11 cellular contexts compared by ENCODE assay signal in the genomic region with DNA sequence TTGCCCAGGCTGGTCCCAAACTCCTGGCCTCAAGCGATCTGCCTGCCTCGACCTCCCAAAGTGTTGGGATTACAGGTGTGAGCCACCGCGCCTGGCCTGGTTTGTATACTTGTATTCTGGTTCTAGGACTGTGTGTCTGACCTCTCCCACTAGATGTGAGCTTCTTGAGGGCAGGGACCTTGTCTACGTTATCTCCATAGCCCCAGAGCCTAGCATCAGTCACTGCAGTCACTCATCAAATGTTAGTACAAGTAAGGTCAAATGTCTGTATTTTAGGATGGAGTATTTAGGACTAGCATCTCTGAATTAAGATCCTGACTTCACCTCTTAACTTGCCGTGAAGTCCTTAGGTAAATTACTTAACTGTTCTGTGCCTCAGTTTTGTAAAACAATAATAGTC. TPM values are rescaled to one million over a fixed set of nuclear protein-coding genes. Genes with fewer than 3 reads are reported as not detected.
DNase-seq lines count a peak whose midpoint lies in the region; ATAC-seq and TF ChIP-seq lines count a peak whose summit lies in the region.
"Had no signal": no experiment of that assay in that cellular context is flagged by ENCODE, and none has a peak within 500 bp of the region (broad histone marks: within the 10 kb centered on the region; RNA-seq: fewer than 3 reads in every experiment).

No MANE protein-coding gene starts in this region.

- H3K27me3 Mint-ChIP-seq in CD4-positive, CD25-positive, alpha-beta regulatory T cell = peaks cover 4% of the 10 kb centered on the region
- H3K27me3 Mint-ChIP-seq in activated naive CD8-positive, alpha-beta T cell = no peaks in the 10 kb centered on the region
- peaks cover 35% of the 10 kb centered on the region for H3K27me3 Mint-ChIP-seq in nephron progenitor cell (ENCODE audit: low read depth, poor library complexity)

- H3K9ac ChIP-seq in MM.1S (ENCODE audit: low read length) = no peak overlapping the region

- peak overlapping the region; percentile 73 for H3K4me3 ChIP-seq in CD4-positive, CD25-positive, alpha-beta regulatory T cell (ENCODE audit: low read depth, low read length)
- peak overlapping the region; percentile 72; the same call in 1 of the 2 replicates for H3K4me3 ChIP-seq in GM08714 (ENCODE audit: low read length)
- no peak overlapping the region for H3K4me3 ChIP-seq in MM.1S (ENCODE audit: low read length)

- H3F3A ChIP-seq in MM.1S (ENCODE audit: insufficient read depth, low read length) = no peaks in the 10 kb centered on the region

- no peak for TF ChIP-seq CTCF in nephron progenitor cell (IDR thresholded peaks at IDR 0.05)
- TF ChIP-seq CTCF in MM.1S (IDR thresholded peaks at IDR 0.05; ENCODE audit: low read length) = no peak

- H3K9me2 ChIP-seq in MM.1S (replicated peaks; ENCODE audit: insufficient read depth, low read length) = no peaks in the 10 kb centered on the region

- no peaks in the 10 kb centered on the region for H4K20me1 ChIP-seq in MM.1S (ENCODE audit: insufficient read depth, low read length)

- no peaks in the 10 kb centered on the region for H3K27me3 ChIP-seq in CD4-positive, CD25-positive, alpha-beta regulatory T cell (ENCODE audit: control insufficient read depth, insufficient read depth, low read length)
- H3K27me3 ChIP-seq in MM.1S (replicated peaks; ENCODE audit: insufficient read depth, low read length) = no peaks in the 10 kb centered on the region
- H3K27me3 ChIP-seq: brain microvascular endothelial cell had no signal

- peaks cover 49% of the 10 kb centered on the region for H3K4me1 ChIP-seq in CD4-positive, CD25-positive, alpha-beta regulatory T cell (ENCODE audit: control insufficient read depth, insufficient read depth, low read length, poor library complexity, severe bottlenecking)
- H3K4me1 ChIP-seq in MM.1S (ENCODE audit: low read length) = no peaks in the 10 kb centered on the region

- peaks cover 3% of the 10 kb centered on the region; the same call in 1 of the 2 replicates for H3K79me2 ChIP-seq in MM.1S (ENCODE audit: low read length)

- no peak overlapping the region for H2AFZ ChIP-seq in MM.1S (ENCODE audit: low read length)

- ATAC-seq in CD4-positive, CD25-positive, alpha-beta regulatory T cell (ENCODE audit: low read depth in 2 of 2) = no peak
- ATAC-seq in HG02973 (IDR thresholded peaks at IDR 0.05; ENCODE audit: unreplicated experiment) = no peak

- H3K9me3 Mint-ChIP-seq in CD4-positive, CD25-positive, alpha-beta regulatory T cell = no peaks in the 10 kb centered on the region
- no peaks in the 10 kb centered on the region for H3K9me3 Mint-ChIP-seq in activated naive CD8-positive, alpha-beta T cell (ENCODE audit: low read depth)
- H3K9me3 Mint-ChIP-seq in nephron progenitor cell = no peaks in the 10 kb centered on the region

- peak overlapping the region; percentile 83 to 94 (median 89) for H3K4me3 Mint-ChIP-seq in CD4-positive, CD25-positive, alpha-beta regulatory T cell
- H3K4me3 Mint-ChIP-seq in activated naive CD8-positive, alpha-beta T cell = peak overlapping the region; percentile 98
- no peak overlapping the region for H3K4me3 Mint-ChIP-seq in nephron progenitor cell

- H3K4me1 Mint-ChIP-seq in CD4-positive, CD25-positive, alpha-beta regulatory T cell = peaks cover 12 to 62% (median 34%) of the 10 kb centered on the region in 4 donors
- H3K4me1 Mint-ChIP-seq in activated naive CD8-positive, alpha-beta T cell (ENCODE audit: low read depth) = peaks cover 37% of the 10 kb centered on the region
- peaks cover 33% of the 10 kb centered on the region for H3K4me1 Mint-ChIP-seq in nephron progenitor cell

- no peak for DNase-seq in CD4-positive, CD25-positive, alpha-beta regulatory T cell
- DNase-seq in nephron progenitor cell (no peak), NCI-H446 treated with DMSO at 0.1 percent for 48 hours (lab: John Stamatoyannopoulos, UW) (no peak), NCI-H510A treated with DMSO at 0.1 percent for 48 hours (lab: John Stamatoyannopoulos, UW) (no peak), MM.1S (no peak)
- DNase-seq: activated CD8-positive, alpha-beta memory T cell treated with anti-CD3 and anti-CD28 coated beads, Interleukin-2, amount 50 U/mL, for 4 hours; brain microvascular endothelial cell; NCI-H2029 treated with DMSO at 0.1 percent for 48 hours had no signal

- peaks cover 10% of the 10 kb centered on the region for H3K36me3 ChIP-seq in CD4-positive, CD25-positive, alpha-beta regulatory T cell (ENCODE audit: control insufficient read depth, insufficient read depth, low read length)
- H3K36me3 ChIP-seq in MM.1S (replicated peaks; ENCODE audit: insufficient read depth, low read length) = no peaks in the 10 kb centered on the region
- H3K36me3 ChIP-seq: brain microvascular endothelial cell had no signal

- H3K27ac ChIP-seq in CD4-positive, CD25-positive, alpha-beta regulatory T cell (ENCODE audit: insufficient read depth, low read length, poor library complexity, severe bottlenecking) = peak overlapping the region; percentile 59
- H3K27ac ChIP-seq in MM.1S (ENCODE audit: low read length) = no peak overlapping the region
- H3K27ac ChIP-seq: brain microvascular endothelial cell had no signal

- H3K9me3 ChIP-seq in CD4-positive, CD25-positive, alpha-beta regulatory T cell (ENCODE audit: control insufficient read depth in 2 of 2, low read length in 2 of 2) = no peaks in the 10 kb centered on the region
- H3K9me3 ChIP-seq in MM.1S (replicated peaks; ENCODE audit: insufficient read depth, low read length) = no peaks in the 10 kb centered on the region

- peaks cover 12% of the 10 kb centered on the region for H3K36me3 Mint-ChIP-seq in CD4-positive, CD25-positive, alpha-beta regulatory T cell
- H3K36me3 Mint-ChIP-seq in activated naive CD8-positive, alpha-beta T cell = peaks cover 9% of the 10 kb centered on the region
- peaks cover 12% of the 10 kb centered on the region for H3K36me3 Mint-ChIP-seq in nephron progenitor cell (ENCODE audit: low read depth)

- peak overlapping the region; percentile 79 to 94 (median 85) for H3K27ac Mint-ChIP-seq in CD4-positive, CD25-positive, alpha-beta regulatory T cell
- H3K27ac Mint-ChIP-seq in activated naive CD8-positive, alpha-beta T cell = peak overlapping the region; percentile 72
- peak overlapping the region; percentile 88 for H3K27ac Mint-ChIP-seq in nephron progenitor cell

- H3K4me2 ChIP-seq in MM.1S (ENCODE audit: low read depth, low read length) = no peak overlapping the region

RNA-seq across cellular contexts. Expression of a gene that starts 2.9 kb away (rescaled TPM):
- 14.7 TPM for total RNA-seq in CD4-positive, CD25-positive, alpha-beta regulatory T cell
- 10 to 100 TPM; 10.2 to 15.5 (median 10.9) TPM for polyA plus RNA-seq in CD4-positive, CD25-positive, alpha-beta regulatory T cell

RNA-seq across cellular contexts. Expression of a gene that starts 24.3 kb away (rescaled TPM):
- 47.8 TPM for total RNA-seq in CD4-positive, CD25-positive, alpha-beta regulatory T cell
- polyA plus RNA-seq in CD4-positive, CD25-positive, alpha-beta regulatory T cell = 10 to 100 TPM; 43.5 to 54.4 (median 46.0) TPM

RNA-seq across cellular contexts. Expression of a gene that starts 49.7 kb away (rescaled TPM):
- 34.9 TPM for total RNA-seq in CD4-positive, CD25-positive, alpha-beta regulatory T cell
- 1 to 10 TPM; 1.2 to 4.6 (median 1.7) TPM for polyA plus RNA-seq in CD4-positive, CD25-positive, alpha-beta regulatory T cell
